ENCODE assay signal across 15 cellular contexts in genomic region chr21:30942192-30942591, GRCh38.
DNase-seq lines count a peak whose midpoint lies in the region; ATAC-seq and TF ChIP-seq lines count a peak whose summit lies in the region.
"Had no signal": no experiment of that assay in that cellular context is flagged by ENCODE, and none has a peak within 500 bp of the region (broad histone marks: within the 10 kb centered on the region; RNA-seq: fewer than 3 reads in every experiment).

No MANE protein-coding gene starts in this region.

- H4K5ac ChIP-seq in mesendoderm (ENCODE audit: low read length) = no peak overlapping the region

- no peak overlapping the region for H2BK5ac ChIP-seq in mesendoderm (ENCODE audit: low read length)

- H2AK5ac ChIP-seq in mesendoderm (ENCODE audit: low read length) = no peak overlapping the region

- H2BK120ac ChIP-seq in mesendoderm (ENCODE audit: low read depth, low read length) = no peak overlapping the region

- DNase-seq in DMS53 (lab: John Stamatoyannopoulos, UW) = peak; percentile 14
- DNase-seq in DMS53 treated with DMSO at 0.1 percent for 48 hours (lab: John Stamatoyannopoulos, UW; ENCODE audit: unreplicated experiment) = no peak
- peak; percentile 2 for DNase-seq in NAMALWA (ENCODE audit: low spot score)
- no peak for DNase-seq in central memory CD8-positive, alpha-beta T cell (ENCODE audit: low spot score in 2 of 2)
- peak; percentile 10 for DNase-seq in mesendoderm
- no peak for DNase-seq in tibial artery
- no peak for DNase-seq in HK-2 (ENCODE audit: unreplicated experiment)
- no peak for DNase-seq in GM20000 (ENCODE audit: low spot score)
- DNase-seq: AML-193; CD4-positive, CD25-positive, alpha-beta regulatory T cell; DMS79 had no signal

- H3K27me3 Mint-ChIP-seq in central memory CD8-positive, alpha-beta T cell = peaks cover 45% of the 10 kb centered on the region

- no peaks in the 10 kb centered on the region for H3K79me1 ChIP-seq in mesendoderm (ENCODE audit: low read length)

- H3K56ac ChIP-seq in mesendoderm (ENCODE audit: low read length) = no peak overlapping the region

- H3K4ac ChIP-seq in mesendoderm (ENCODE audit: low read depth, low read length) = no peak overlapping the region

- no peak overlapping the region for H3K9ac ChIP-seq in mesendoderm (ENCODE audit: low read length)
- H3K9ac ChIP-seq: BLaER1 had no signal

- H3K27ac ChIP-seq in mesendoderm (ENCODE audit: low read depth, low read length) (no peak overlapping the region), tibial artery (no peak overlapping the region)
- H3K27ac ChIP-seq: 22Rv1, BLaER1, HL-60 had no signal

- H3K4me3 ChIP-seq in mesendoderm (ENCODE audit: low read length) (no peak overlapping the region), tibial artery (no peak overlapping the region)
- H3K4me3 ChIP-seq: BLaER1 had no signal

- no CpG with 5 or more reads among the region's 1 CpG for WGBS in mesendoderm (ENCODE audit: extremely low coverage, insufficient coverage, low lambda C conversion rate)

- H4K8ac ChIP-seq in mesendoderm (ENCODE audit: low read depth, low read length) = no peak overlapping the region

- no peaks in the 10 kb centered on the region for H3K4me1 ChIP-seq in mesendoderm (ENCODE audit: control insufficient read depth, low read depth, low read length)
- no peaks in the 10 kb centered on the region for H3K4me1 ChIP-seq in tibial artery
- H3K4me1 ChIP-seq: BLaER1 had no signal

- no peaks in the 10 kb centered on the region for H3K79me2 ChIP-seq in mesendoderm (ENCODE audit: control insufficient read depth, insufficient read depth, low read length)

- H2BK15ac ChIP-seq in mesendoderm (replicated peaks; ENCODE audit: low read depth) = no peak overlapping the region

- no peaks in the 10 kb centered on the region for H3K9me3 Mint-ChIP-seq in central memory CD8-positive, alpha-beta T cell

- H3K9me3 ChIP-seq in tibial artery = no peaks in the 10 kb centered on the region

- H3K36me3 ChIP-seq in mesendoderm (ENCODE audit: control insufficient read depth, insufficient read depth, low read length) (no peaks in the 10 kb centered on the region), tibial artery (no peaks in the 10 kb centered on the region)
- H3K36me3 ChIP-seq: BLaER1 had no signal

- H3K4me2 ChIP-seq in mesendoderm (ENCODE audit: low read length) = no peak overlapping the region
- H3K4me2 ChIP-seq: BLaER1 had no signal

- no peak overlapping the region for H3K4me3 Mint-ChIP-seq in central memory CD8-positive, alpha-beta T cell
- H3K4me3 Mint-ChIP-seq: CD4-positive, CD25-positive, alpha-beta regulatory T cell had no signal

- TF ChIP-seq CTCF in tibial artery (IDR thresholded peaks at IDR 0.05) = no peak
- TF ChIP-seq CTCF in GM20000 (IDR thresholded peaks at IDR 0.05; ENCODE audit: extremely low read depth, missing control alignments) = no peak

- no peak for ATAC-seq in central memory CD8-positive, alpha-beta T cell (replicated peaks; ENCODE audit: extremely low read depth, poor library complexity, severe bottlenecking)
- ATAC-seq: HCT116 had no signal

- no peaks in the 10 kb centered on the region for H3K36me3 Mint-ChIP-seq in central memory CD8-positive, alpha-beta T cell (ENCODE audit: insufficient read depth)
- H3K36me3 Mint-ChIP-seq: CD4-positive, CD25-positive, alpha-beta regulatory T cell had no signal

- H3K27ac Mint-ChIP-seq in central memory CD8-positive, alpha-beta T cell (ENCODE audit: low read depth) = peak overlapping the region; percentile 61
- H3K27ac Mint-ChIP-seq: CD4-positive, CD25-positive, alpha-beta regulatory T cell had no signal

- H3K18ac ChIP-seq in mesendoderm (ENCODE audit: low read length) = no peak overlapping the region

- H3K4me1 Mint-ChIP-seq in central memory CD8-positive, alpha-beta T cell = no peaks in the 10 kb centered on the region
- H3K4me1 Mint-ChIP-seq: CD4-positive, CD25-positive, alpha-beta regulatory T cell had no signal

- no peak overlapping the region for H3K23ac ChIP-seq in mesendoderm (ENCODE audit: low read length)

- intact Hi-C loops in tibial artery (cut with DNase I; ENCODE audit: low total_unique reads) = no loop called here

- H3K27me3 ChIP-seq in mesendoderm (ENCODE audit: insufficient read depth, low read length, poor library complexity) (no peaks in the 10 kb centered on the region), tibial artery (no peaks in the 10 kb centered on the region)
- H3K27me3 ChIP-seq: BLaER1 had no signal

Comparison
In these comparisons a context has a peak if more than half of its experiments do, and no peak if none do; other contexts are left out.
1. DNase-seq: peak in DMS53 (single experiment), NAMALWA (single experiment) and mesendoderm (single experiment); none in DMS53 treated with DMSO at 0.1 percent for 48 hours (single experiment), central memory CD8-positive, alpha-beta T cell (0 of 2), tibial artery (0 of 2), HK-2 (single experiment) and GM20000 (single experiment).